In genomic region chr16:85162478-85163277, GRCh38 we compare ENCODE assay signal across 1 cellular context.
TF ChIP-seq lines count a peak whose summit lies in the region.

No MANE protein-coding gene starts in this region.

TF ChIP-seq in HepG2, 621 proteins besides CTCF, POLR2A, EP300 and RAD21 (continued from another document and continues in another):
- no peak for TF ChIP-seq PBX2 (CRISPR knock-in tag; IDR thresholded peaks at IDR 0.05)
- TF ChIP-seq CREM (IDR thresholded peaks at IDR 0.05) = no peak
- TF ChIP-seq CREM (CRISPR knock-in tag; IDR thresholded peaks at IDR 0.05) = no peak
- TF ChIP-seq ZSCAN5A (CRISPR knock-in tag; IDR thresholded peaks at IDR 0.05; ENCODE audit: borderline replicate concordance) = no peak
- 0 out of 2 replicates have a peak, but pooled peaks have one; percentile 22 for TF ChIP-seq ZNF710 (CRISPR knock-in tag; IDR thresholded peaks at IDR 0.05; ENCODE audit: borderline replicate concordance)
- TF ChIP-seq YEATS4 (CRISPR knock-in tag; IDR thresholded peaks at IDR 0.05; ENCODE audit: borderline replicate concordance) = no peak
- TF ChIP-seq ZBTB33 (CRISPR knock-in tag; IDR thresholded peaks at IDR 0.05) = peak; percentile 34; the same call in 1 of the 2 replicates
- no peak for TF ChIP-seq GTF2F1 (IDR thresholded peaks at IDR 0.05; ENCODE audit: low read length)
- no peak for TF ChIP-seq ZNF674 (CRISPR knock-in tag; IDR thresholded peaks at IDR 0.05; ENCODE audit: low read depth)
- TF ChIP-seq FOXM1 (CRISPR knock-in tag; IDR thresholded peaks at IDR 0.05) = no peak
- no peak for TF ChIP-seq SMAD3 (CRISPR knock-in tag; IDR thresholded peaks at IDR 0.05)
- TF ChIP-seq HDAC1 (CRISPR knock-in tag; IDR thresholded peaks at IDR 0.05) = no peak
- no peak for TF ChIP-seq ZNF749 (CRISPR knock-in tag; IDR thresholded peaks at IDR 0.05; ENCODE audit: borderline replicate concordance)
- no peak for TF ChIP-seq SYNCRIP (IDR thresholded peaks at IDR 0.05; ENCODE audit: insufficient read depth, low read depth, low read length)
- no peak for TF ChIP-seq SP4 (CRISPR knock-in tag; IDR thresholded peaks at IDR 0.05)
- peak; percentile 61; the same call in 1 of the 2 replicates for TF ChIP-seq ZFY (CRISPR knock-in tag; IDR thresholded peaks at IDR 0.05)
- TF ChIP-seq ZNF652 (CRISPR knock-in tag; IDR thresholded peaks at IDR 0.05; ENCODE audit: borderline replicate concordance, low read depth) = no peak
- no peak for TF ChIP-seq TARDBP (CRISPR knock-in tag; IDR thresholded peaks at IDR 0.05)
- TF ChIP-seq TAF1 (CRISPR knock-in tag; IDR thresholded peaks at IDR 0.05) = no peak
- no peak for TF ChIP-seq ISL2 (CRISPR knock-in tag; IDR thresholded peaks at IDR 0.05)
- peak; percentile 50; the same call in 1 of the 2 replicates for TF ChIP-seq FOXA3 (CRISPR knock-in tag; IDR thresholded peaks at IDR 0.05)
- TF ChIP-seq CHD4 (IDR thresholded peaks at IDR 0.05; ENCODE audit: borderline replicate concordance, low read length) = no peak
- TF ChIP-seq ZMYM2 (CRISPR knock-in tag; IDR thresholded peaks at IDR 0.05) = no peak
- TF ChIP-seq SOX5 (CRISPR knock-in tag; IDR thresholded peaks at IDR 0.05; ENCODE audit: borderline replicate concordance) = no peak
- no peak; a peak in 1 of 4 replicates for TF ChIP-seq HMGXB4 (CRISPR knock-in tag; IDR thresholded peaks at IDR 0.05; ENCODE audit: borderline replicate concordance in 1 of 2, low read depth in 1 of 2)
- no peak for TF ChIP-seq LCORL (IDR thresholded peaks at IDR 0.05)
- peak; percentile 74 for TF ChIP-seq LCORL (CRISPR knock-in tag; IDR thresholded peaks at IDR 0.05)
- no peak for TF ChIP-seq SOX6 (IDR thresholded peaks at IDR 0.05)
- TF ChIP-seq SOX6 (CRISPR knock-in tag; IDR thresholded peaks at IDR 0.05) = 0 out of 2 replicates have a peak, but pooled peaks have one; percentile 16
- no peak for TF ChIP-seq SALL2 (CRISPR knock-in tag; IDR thresholded peaks at IDR 0.05)
- TF ChIP-seq NRL (CRISPR knock-in tag; IDR thresholded peaks at IDR 0.05; ENCODE audit: borderline replicate concordance) = peak; percentile 48; the same call in 1 of the 2 replicates
- TF ChIP-seq ZNF333 (CRISPR knock-in tag; IDR thresholded peaks at IDR 0.05; ENCODE audit: borderline replicate concordance) = peak; percentile 31; the same call in 1 of the 2 replicates
- no peak for TF ChIP-seq TAF15 (IDR thresholded peaks at IDR 0.05; ENCODE audit: low read depth, low read length, poor library complexity, severe bottlenecking)
- TF ChIP-seq MXI1 (IDR thresholded peaks at IDR 0.05; ENCODE audit: borderline replicate concordance, low read depth, low read length) = 0 out of 3 replicates have a peak, but pooled peaks have one; percentile 18
- TF ChIP-seq HDAC2 (CRISPR knock-in tag; IDR thresholded peaks at IDR 0.05) = 0 out of 2 replicates have a peak, but pooled peaks have one; percentile 14
- no peak for TF ChIP-seq ZNF143 (CRISPR knock-in tag; IDR thresholded peaks at IDR 0.05)
- no peak for TF ChIP-seq ZNF607 (CRISPR knock-in tag; IDR thresholded peaks at IDR 0.05; ENCODE audit: borderline replicate concordance)
- TF ChIP-seq ZNF639 (CRISPR knock-in tag; conservative IDR thresholded peaks at IDR 0.05) = no peak
- TF ChIP-seq FLYWCH1 (CRISPR knock-in tag; IDR thresholded peaks at IDR 0.05) = no peak
- no peak for TF ChIP-seq ZNF564 (CRISPR knock-in tag; IDR thresholded peaks at IDR 0.05)
- no peak for TF ChIP-seq MYNN (CRISPR knock-in tag; IDR thresholded peaks at IDR 0.05; ENCODE audit: low read depth)
- no peak for TF ChIP-seq ZNF383 (CRISPR knock-in tag; IDR thresholded peaks at IDR 0.05; ENCODE audit: borderline replicate concordance)
- TF ChIP-seq ZNF414 (CRISPR knock-in tag; IDR thresholded peaks at IDR 0.05) = no peak
- no peak for TF ChIP-seq NCOA5 (CRISPR knock-in tag; IDR thresholded peaks at IDR 0.05)
- 0 out of 2 replicates have a peak, but pooled peaks have one; percentile 17 for TF ChIP-seq ZNF317 (CRISPR knock-in tag; IDR thresholded peaks at IDR 0.05)
- 0 out of 2 replicates have a peak, but pooled peaks have one; percentile 7 for TF ChIP-seq MTA1 (CRISPR knock-in tag; IDR thresholded peaks at IDR 0.05; ENCODE audit: borderline replicate concordance)
- no peak for TF ChIP-seq ZSCAN31 (CRISPR knock-in tag; IDR thresholded peaks at IDR 0.05; ENCODE audit: low read depth)
- no peak for TF ChIP-seq ZNF816 (CRISPR knock-in tag; IDR thresholded peaks at IDR 0.05; ENCODE audit: borderline replicate concordance)
- TF ChIP-seq TBP (CRISPR knock-in tag; IDR thresholded peaks at IDR 0.05) = no peak
- TF ChIP-seq BCLAF1 (IDR thresholded peaks at IDR 0.05) = no peak
- TF ChIP-seq ZBTB37 (CRISPR knock-in tag; IDR thresholded peaks at IDR 0.05) = no peak
- TF ChIP-seq FOXP1 (IDR thresholded peaks at IDR 0.05) = no peak
- no peak for TF ChIP-seq FOXP1 (CRISPR knock-in tag; IDR thresholded peaks at IDR 0.05)
